ENCODE assay signal across 10 cellular contexts in the genomic region with DNA sequence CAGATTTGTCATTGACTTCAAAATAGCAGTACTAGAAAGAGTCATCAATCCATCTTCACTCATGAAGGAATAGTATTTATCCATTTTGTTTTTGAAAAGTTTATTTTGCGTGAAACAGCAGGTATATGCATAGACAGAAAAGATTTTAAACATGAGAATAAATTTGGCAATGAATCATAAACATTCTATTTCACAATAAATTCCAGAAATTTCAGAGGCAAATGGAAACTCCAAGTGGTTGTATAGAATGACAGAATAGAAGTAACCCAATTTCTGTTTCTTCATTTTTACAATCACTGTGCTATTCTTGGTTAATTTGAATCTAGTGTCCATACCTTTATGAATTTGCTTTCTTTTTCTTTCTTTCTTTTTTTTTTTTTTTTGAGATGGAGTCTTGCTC.
"Had no signal": no experiment of that assay in that cellular context is flagged by ENCODE, and none has a peak within 500 bp of the region (broad histone marks: within the 10 kb centered on the region; RNA-seq: fewer than 3 reads in every experiment).

No MANE protein-coding gene starts in this region.

- H3K4me1 Mint-ChIP-seq: GM23338, H9, IgD-negative memory B cell had no signal

- H3K4me2 ChIP-seq: GM23338 had no signal

- FAIRE-seq: H1, H54, HTR-8/SVneo had no signal

- H3K27ac ChIP-seq: HL-60 had no signal

- ATAC-seq: GM23338, HCT116 had no signal

- H3K27ac Mint-ChIP-seq: GM23338, H9, HFFc6, IgD-negative memory B cell had no signal

- DNase-seq: H9, HFFc6, KBM-7 had no signal

- H3K4me3 Mint-ChIP-seq: GM23338, H9, HFFc6, IgD-negative memory B cell had no signal

- H2AFZ ChIP-seq: GM23338 had no signal

- H3K4me3 ChIP-seq: GM23338 had no signal
